ENCODE assay signal across 1 cellular context in the genomic region with DNA sequence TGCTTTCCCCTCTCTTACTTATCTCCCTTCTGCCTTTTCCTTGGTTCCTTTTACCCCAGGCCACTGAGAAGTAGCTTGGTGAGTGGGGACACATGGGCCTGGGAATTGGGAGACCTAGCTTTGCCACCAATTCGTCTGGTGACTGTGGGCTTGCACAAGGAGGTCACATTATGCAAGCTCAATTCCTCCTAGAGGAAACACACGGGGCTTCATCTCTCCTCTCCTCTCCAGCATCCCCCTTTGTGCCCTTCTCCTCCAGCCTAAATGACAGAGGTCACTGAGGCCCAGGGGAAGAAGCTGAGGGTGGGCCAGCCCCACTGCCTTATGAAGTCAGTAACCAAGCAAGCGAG.
TF ChIP-seq lines count a peak whose summit lies in the region.

No MANE protein-coding gene starts in this region.

TF ChIP-seq in K562, 482 proteins besides CTCF, POLR2A, EP300 and RAD21:
- TF ChIP-seq CEBPB (tag; IDR thresholded peaks at IDR 0.05) (0 out of 2 replicates have a peak, but pooled peaks have one; percentile 10), ADNP (tag; IDR thresholded peaks at IDR 0.05) (no peak)
